Comparison of ENCODE assay signal across 12 cellular contexts in genomic region chr7:70776627-70777101, GRCh38.
DNase-seq lines count a peak whose midpoint lies in the region; ATAC-seq and TF ChIP-seq lines count a peak whose summit lies in the region.
"Had no signal": no experiment of that assay in that cellular context is flagged by ENCODE, and none has a peak within 500 bp of the region (broad histone marks: within the 10 kb centered on the region; RNA-seq: fewer than 3 reads in every experiment).

No MANE protein-coding gene starts in this region.

- H3K4me3 Mint-ChIP-seq in activated CD8-positive, alpha-beta T cell treated with anti-CD3 and anti-CD28 coated beads, Interleukin-2, amount 10 ng/mL, durations not matched to agents 7 days and 5 days, result no peak overlapping the region
- no peak overlapping the region for H3K4me3 Mint-ChIP-seq in immature natural killer cell
- no peak overlapping the region for H3K4me3 Mint-ChIP-seq in endothelial cell (ENCODE audit: unreplicated experiment)
- H3K4me3 Mint-ChIP-seq: activated B cell treated with CpG ODN at 0.5 μM for 24 hours; dendritic cell treated with granulocyte-macrophage colony-stimulating factor and Interleukin-4, amounts not matched to agents 40 ng/mL and 50 ng/mL, for 4 days had no signal

- H3K27me3 Mint-ChIP-seq in activated CD8-positive, alpha-beta T cell treated with anti-CD3 and anti-CD28 coated beads, Interleukin-2, amount 10 ng/mL, durations not matched to agents 7 days and 5 days (ENCODE audit: low read depth), result no peaks in the 10 kb centered on the region
- peaks cover 0 to 3% (median 3%) of the 10 kb centered on the region in 3 donors for H3K27me3 Mint-ChIP-seq in immature natural killer cell (ENCODE audit: low read depth in 3 of 3)
- H3K27me3 Mint-ChIP-seq in endothelial cell (ENCODE audit: unreplicated experiment), result peaks cover 2% of the 10 kb centered on the region
- H3K27me3 Mint-ChIP-seq: activated B cell treated with CpG ODN at 0.5 μM for 24 hours; dendritic cell treated with granulocyte-macrophage colony-stimulating factor and Interleukin-4, amounts not matched to agents 40 ng/mL and 50 ng/mL, for 4 days had no signal

- H3K4me1 Mint-ChIP-seq in activated CD8-positive, alpha-beta T cell treated with anti-CD3 and anti-CD28 coated beads, Interleukin-2, amount 10 ng/mL, durations not matched to agents 7 days and 5 days (ENCODE audit: low read depth), result peaks cover 39% of the 10 kb centered on the region
- H3K4me1 Mint-ChIP-seq in immature natural killer cell, result peaks cover 7 to 13% of the 10 kb centered on the region in 2 donors
- peaks cover 19% of the 10 kb centered on the region for H3K4me1 Mint-ChIP-seq in endothelial cell (ENCODE audit: unreplicated experiment)
- H3K4me1 Mint-ChIP-seq: activated B cell treated with CpG ODN at 0.5 μM for 24 hours had no signal

- peak overlapping the region; percentile 75 for H3K27ac Mint-ChIP-seq in activated CD8-positive, alpha-beta T cell treated with anti-CD3 and anti-CD28 coated beads, Interleukin-2, amount 10 ng/mL, durations not matched to agents 7 days and 5 days
- H3K27ac Mint-ChIP-seq in immature natural killer cell (peak overlapping the region in 4 of 6 donors; percentile 41 to 70 (median 64)), endothelial cell (ENCODE audit: unreplicated experiment) (no peak overlapping the region)
- H3K27ac Mint-ChIP-seq: activated B cell treated with CpG ODN at 0.5 μM for 24 hours; dendritic cell treated with granulocyte-macrophage colony-stimulating factor and Interleukin-4, amounts not matched to agents 40 ng/mL and 50 ng/mL, for 4 days had no signal

- DNase-seq in Ammon's horn (ENCODE audit: low spot score) (peak; percentile 94), immature natural killer cell (no peak), endothelial cell (ENCODE audit: low spot score) (no peak), NCI-H345 (lab: John Stamatoyannopoulos, UW) (no peak), T-helper 9 cell (no peak)
- peak; percentile 42 for DNase-seq in activated CD8-positive, alpha-beta T cell treated with anti-CD3 and anti-CD28 coated beads, Interleukin-2, amount 10 ng/mL, durations not matched to agents 7 days and 5 days
- DNase-seq: activated B cell treated with CpG ODN at 0.5 μM for 24 hours, NCI-H510A treated with DMSO at 0.1 percent for 48 hours, spleen had no signal

- ATAC-seq in GM21447 (IDR thresholded peaks at IDR 0.05; ENCODE audit: unreplicated experiment) (peak; percentile 58), GM21825 (IDR thresholded peaks at IDR 0.05; ENCODE audit: unreplicated experiment) (no peak)
- ATAC-seq in activated CD8-positive, alpha-beta T cell treated with anti-CD3 and anti-CD28 coated beads, Interleukin-2, amount 10 ng/mL, durations not matched to agents 7 days and 5 days, result peak; percentile 57

- CTCF ChIA-PET in activated CD8-positive, alpha-beta T cell treated with anti-CD3 and anti-CD28 coated beads, Interleukin-2, amount 10 ng/mL, durations not matched to agents 7 days and 5 days (lab: Charles Lee), result no interaction called here

- H3K36me3 Mint-ChIP-seq in activated CD8-positive, alpha-beta T cell treated with anti-CD3 and anti-CD28 coated beads, Interleukin-2, amount 10 ng/mL, durations not matched to agents 7 days and 5 days (ENCODE audit: low read depth), result peaks cover 16% of the 10 kb centered on the region
- H3K36me3 Mint-ChIP-seq in immature natural killer cell, result peaks cover 39 to 62% (median 47%) of the 10 kb centered on the region in 3 donors
- peaks cover 52% of the 10 kb centered on the region for H3K36me3 Mint-ChIP-seq in endothelial cell (ENCODE audit: low read depth, unreplicated experiment)

- POLR2A ChIA-PET in activated CD8-positive, alpha-beta T cell treated with anti-CD3 and anti-CD28 coated beads, Interleukin-2, amount 10 ng/mL, durations not matched to agents 7 days and 5 days (lab: Charles Lee), result no interaction called here

- no peak for TF ChIP-seq CTCF in endothelial cell (IDR thresholded peaks at IDR 0.05; ENCODE audit: unreplicated experiment)

- no peaks in the 10 kb centered on the region for H3K9me3 Mint-ChIP-seq in activated CD8-positive, alpha-beta T cell treated with anti-CD3 and anti-CD28 coated beads, Interleukin-2, amount 10 ng/mL, durations not matched to agents 7 days and 5 days (ENCODE audit: insufficient read depth)
- H3K9me3 Mint-ChIP-seq in immature natural killer cell, result no peaks in the 10 kb centered on the region
- H3K9me3 Mint-ChIP-seq in endothelial cell (ENCODE audit: unreplicated experiment), result no peaks in the 10 kb centered on the region
- H3K9me3 Mint-ChIP-seq: activated B cell treated with CpG ODN at 0.5 μM for 24 hours; dendritic cell treated with granulocyte-macrophage colony-stimulating factor and Interleukin-4, amounts not matched to agents 40 ng/mL and 50 ng/mL, for 4 days had no signal

Comparison
In these comparisons a context has a peak if more than half of its experiments do, and no peak if none do; other contexts are left out.
1. DNase-seq: peak in Ammon's horn (single experiment) and activated CD8-positive, alpha-beta T cell treated with anti-CD3 and anti-CD28 coated beads, Interleukin-2, amount 10 ng/mL, durations not matched to agents 7 days and 5 days (single experiment); none in immature natural killer cell (0 of 3), endothelial cell (single experiment), NCI-H345 (single experiment) and T-helper 9 cell (single experiment).